Comparison of ENCODE assay signal across 8 cellular contexts in the genomic region with DNA sequence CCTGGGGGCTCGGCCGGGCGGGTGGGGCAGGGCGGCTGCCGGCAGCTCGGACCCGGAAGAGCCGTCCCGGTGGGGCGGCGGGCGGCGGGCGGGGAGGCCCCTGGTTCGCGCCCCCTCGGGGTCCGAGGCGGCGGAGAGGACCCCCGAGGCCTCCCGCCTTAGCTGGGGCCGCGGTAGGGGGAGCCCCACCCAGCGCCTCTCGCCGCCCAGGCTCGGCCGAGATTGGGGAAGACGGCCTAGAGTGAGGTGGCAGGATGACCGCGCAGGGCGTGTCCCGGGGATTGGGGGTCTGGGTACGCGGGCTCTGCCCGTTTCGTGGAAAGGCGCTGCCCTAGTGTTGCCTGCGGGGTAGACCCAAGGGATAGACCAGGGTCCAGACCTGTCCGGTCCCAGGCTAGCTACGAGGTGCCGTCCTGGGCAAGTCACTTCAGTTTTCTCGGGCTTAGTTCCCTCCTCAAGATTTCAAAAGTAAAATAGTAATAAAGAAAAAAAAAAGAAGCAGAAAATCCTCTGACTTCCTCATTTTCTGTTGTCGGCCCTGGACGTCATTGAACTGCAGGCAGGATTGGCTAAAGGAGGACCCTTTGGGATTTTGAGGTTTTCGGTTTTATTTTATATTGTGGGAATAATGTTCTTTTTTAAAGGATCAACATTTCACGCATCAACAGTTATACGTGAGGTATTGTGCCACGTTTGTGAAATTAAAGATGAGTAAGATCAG. TPM values are rescaled to one million over a fixed set of nuclear protein-coding genes. Genes with fewer than 3 reads are reported as not detected.
A peak's percentile ranks its signal among the peaks of the same experiment; 100 is the strongest.
DNase-seq lines count a peak whose midpoint lies in the region; ATAC-seq, FAIRE-seq and TF ChIP-seq lines count a peak whose summit lies in the region.

No MANE protein-coding gene starts in this region.

- H3K36me3 Mint-ChIP-seq in Caco-2 (ENCODE audit: insufficient read depth, unreplicated experiment), result peaks cover 55% of the 10 kb centered on the region
- peaks cover 17% of the 10 kb centered on the region for H3K36me3 Mint-ChIP-seq in T-helper 17 cell (ENCODE audit: low read depth)

- in situ Hi-C loops in astrocyte of the spinal cord (cut with HindIII; ENCODE audit: low sequenced_read_pairs), result no loop called here

- H3K9ac ChIP-seq in HUES48 (ENCODE audit: low read depth, low read length) (peak overlapping the region; percentile 75), skeletal muscle satellite cell (ENCODE audit: low read depth, low read length) (peak overlapping the region; percentile 97)

- no peak for TF ChIP-seq CTCF in Caco-2 (IDR thresholded peaks at IDR 0.05; ENCODE audit: insufficient read depth in 1 of 2, low read depth in 1 of 2, low read length in 1 of 2, severe bottlenecking in 1 of 2, unreplicated experiment in 1 of 2)
- no peak for TF ChIP-seq CTCF in astrocyte of the spinal cord (IDR thresholded peaks at IDR 0.05; ENCODE audit: low read depth, low read length)

- H3K9me3 ChIP-seq in Caco-2 (no peaks in the 10 kb centered on the region), HUES48 (ENCODE audit: control insufficient read depth, insufficient read depth, low read length) (no peaks in the 10 kb centered on the region), T-helper 17 cell (ENCODE audit: control insufficient read depth, low read length, poor library complexity, severe bottlenecking) (no peaks in the 10 kb centered on the region), skeletal muscle satellite cell (replicated peaks; ENCODE audit: low read length) (no peaks in the 10 kb centered on the region)

- H3K9me3 Mint-ChIP-seq in Caco-2 (ENCODE audit: unreplicated experiment), result no peaks in the 10 kb centered on the region

- BruUV-seq in Caco-2 (replicated peaks; lab: Mats Ljungman, UMichigan), result TSS peak; percentile 59

- H3K4me1 Mint-ChIP-seq in Caco-2 (ENCODE audit: low read depth, unreplicated experiment) (peaks cover 41% of the 10 kb centered on the region), T-helper 17 cell (peaks cover 44% of the 10 kb centered on the region)

- ATAC-seq in GM21515 (IDR thresholded peaks at IDR 0.05; ENCODE audit: unreplicated experiment) (peak; percentile 42), T-helper 17 cell (peak; percentile 24)

- H3K36me3 ChIP-seq in Caco-2 (ENCODE audit: control insufficient read depth, insufficient read depth, low read length) (no peaks in the 10 kb centered on the region; the same call in 1 of the 2 replicates), HUES48 (ENCODE audit: control insufficient read depth, insufficient read depth, low read length) (peaks cover 16% of the 10 kb centered on the region), skeletal muscle satellite cell (ENCODE audit: insufficient read depth, low read length) (peaks cover 23% of the 10 kb centered on the region)

- peak overlapping the region; percentile 96 for H3K27ac ChIP-seq in HUES48 (ENCODE audit: low read depth, low read length)

- POLR2A ChIA-PET in Caco-2 (lab: Charles Lee), result interaction anchor here (0.6 to 2.3 kb wide), 16 partner anchors 10 to 328 kb away, joined by 3 to 19 read pairs (median 8); partner anchors contain the start of genes BLM, CIB1, GDPGP1 and ZNF774

- DNase-seq in Caco-2, result peak; percentile 64 to 66
- peak; percentile 41 to 45 (median 43) for DNase-seq in T-helper 17 cell
- peak; percentile 43 for DNase-seq in astrocyte of the spinal cord (ENCODE audit: low read depth, low spot score)
- DNase-seq in GM19239 (ENCODE audit: insufficient read length, low spot score), result no peak

- no peaks in the 10 kb centered on the region for H3K27me3 ChIP-seq in Caco-2 (replicated peaks; ENCODE audit: control insufficient read depth, insufficient read depth, low read length)
- H3K27me3 ChIP-seq in HUES48 (ENCODE audit: control insufficient read depth, insufficient read depth, low read length), result no peaks in the 10 kb centered on the region
- no peaks in the 10 kb centered on the region for H3K27me3 ChIP-seq in skeletal muscle satellite cell (ENCODE audit: control insufficient read depth, insufficient read depth, low read length)

- FAIRE-seq in GM19239 (lab: Jason Lieb, UNC), result no peak

- H3K27me3 Mint-ChIP-seq in Caco-2 (ENCODE audit: insufficient read depth, unreplicated experiment) (no peaks in the 10 kb centered on the region), T-helper 17 cell (no peaks in the 10 kb centered on the region)

- H3K27ac Mint-ChIP-seq in Caco-2 (ENCODE audit: unreplicated experiment) (peak overlapping the region; percentile 77), T-helper 17 cell (peak overlapping the region; percentile 96)

- CTCF ChIA-PET in Caco-2 (lab: Charles Lee), result interaction anchor here (1.0 to 2.4 kb wide), 6 partner anchors 13 to 95 kb away, joined by 4 to 13 read pairs (median 8); no protein-coding TSS in a partner anchor

- H3K4me1 ChIP-seq in Caco-2 (peaks cover 32% of the 10 kb centered on the region), HUES48 (ENCODE audit: control insufficient read depth, insufficient read depth, low read length) (peaks cover 37% of the 10 kb centered on the region), skeletal muscle satellite cell (ENCODE audit: control insufficient read depth, insufficient read depth, low read length) (peaks cover 28% of the 10 kb centered on the region)

- H3K4me3 Mint-ChIP-seq in Caco-2 (ENCODE audit: unreplicated experiment), result peak overlapping the region; percentile 79
- peak overlapping the region; percentile 94 for H3K4me3 Mint-ChIP-seq in T-helper 17 cell

- intact Hi-C loops in Caco-2 (cut with micrococcal nuclease; ENCODE audit: unreplicated experiment), result loop anchor here (1.0 to 2.0 kb wide), 5 partner anchors 14 to 68 kb away; no protein-coding TSS in a partner anchor

- peak overlapping the region; percentile 85 for H3K4me2 ChIP-seq in skeletal muscle satellite cell (ENCODE audit: low read length)

- H3K4me3 ChIP-seq in Caco-2 (ENCODE audit: low read depth, low read length) (peak overlapping the region; percentile 94), HUES48 (ENCODE audit: low read depth, low read length) (peak overlapping the region; percentile 94), astrocyte of the spinal cord (ENCODE audit: low read depth, low read length) (peak overlapping the region; percentile 97), iPS-11a (ENCODE audit: low read depth, low read length) (peak overlapping the region; percentile 89), skeletal muscle satellite cell (ENCODE audit: low read length) (peak overlapping the region; percentile 93)

RNA-seq across cellular contexts. Expression of gene IQGAP1, which starts 0.6 kb away (rescaled TPM):
- total RNA-seq in Caco-2 (2022) (142 and 150 TPM in 2 replicates), T-helper 17 cell (100 to 1,000 TPM; 131 to 157 TPM)
- total RNA-seq in skeletal muscle satellite cell (2012; rRNA removed), result 151 and 176 TPM in 2 replicates

RNA-seq across cellular contexts. Expression of gene ZNF774, which starts 36.5 kb away (rescaled TPM):
- 9.4 and 11.9 TPM in 2 replicates for total RNA-seq in Caco-2 (2022)
- total RNA-seq in T-helper 17 cell, result under 1 TPM in 1 of 2 donors, not detected in 1; 0.15 TPM
- 0.87 and 1.0 TPM in 2 replicates for total RNA-seq in skeletal muscle satellite cell (2012; rRNA removed)
